35 cellular contexts compared by ENCODE assay signal in the genomic region with DNA sequence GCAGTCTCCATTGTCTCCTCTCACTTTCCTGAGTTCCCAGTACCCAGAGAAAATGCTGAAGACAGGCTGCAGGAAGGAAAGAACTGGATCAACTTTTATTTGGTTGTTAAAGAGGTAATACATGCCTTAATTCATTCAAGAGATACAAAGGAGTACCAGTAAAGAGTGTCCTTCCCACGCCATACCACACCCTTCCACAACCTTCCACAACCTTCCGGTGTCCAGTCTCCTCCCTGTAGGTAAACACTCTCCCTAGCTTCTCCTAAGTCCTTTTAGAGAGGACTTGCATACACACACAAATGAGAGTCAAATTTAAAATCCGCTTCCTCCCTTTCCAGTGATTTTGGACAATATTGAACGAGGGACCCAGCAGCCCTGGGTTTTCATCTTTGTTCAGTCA. TPM values are rescaled to one million over a fixed set of nuclear protein-coding genes. Genes with fewer than 3 reads are reported as not detected.
"Had no signal": no experiment of that assay in that cellular context is flagged by ENCODE, and none has a peak within 500 bp of the region (broad histone marks: within the 10 kb centered on the region; RNA-seq: fewer than 3 reads in every experiment).

No MANE protein-coding gene starts in this region.

- H3K9me3 ChIP-seq: adrenal gland, body of pancreas, breast epithelium had no signal

- H3K4me3 ChIP-seq: adrenal gland, body of pancreas, breast epithelium had no signal

- H3K27ac ChIP-seq: adrenal gland, body of pancreas, breast epithelium, WERI-Rb-1 had no signal

- H3K36me3 ChIP-seq: adrenal gland, breast epithelium, WERI-Rb-1 had no signal

- H3K27ac Mint-ChIP-seq: activated CD4-positive, alpha-beta memory T cell treated with anti-CD3 and anti-CD28 coated beads for 36 hours; activated naive CD4-positive, alpha-beta T cell treated with anti-CD3 and anti-CD28 coated beads for 36 hours; activated naive CD4-positive, alpha-beta T cell treated with anti-CD3 and anti-CD28 coated beads, Interleukin-2, amount 50 U/mL, for 72 hours; activated T-helper 1 cell treated with anti-CD3 and anti-CD28 coated beads, Interleukin-12 subunit alpha, Interleukin-12 subunit beta, Interleukin-2, Interleukin-4 antibody, amounts not matched to agents 30 ng/mL and 10 ng/mL and 1 ng/mL, durations not matched to agents 14 hours and 24 hours and 36 hours had no signal

- H3K36me3 Mint-ChIP-seq: activated CD4-positive, alpha-beta memory T cell treated with anti-CD3 and anti-CD28 coated beads for 36 hours had no signal

- ATAC-seq: activated naive CD4-positive, alpha-beta T cell treated with anti-CD3 and anti-CD28 coated beads, Interleukin-2, amount 50 U/mL, for 72 hours; activated T-cell treated with anti-CD3 and anti-CD28 coated beads, Interleukin-2, amount 50 U/mL, for 4 hours; body of pancreas had no signal

- H3K4me3 Mint-ChIP-seq: activated CD4-positive, alpha-beta memory T cell treated with anti-CD3 and anti-CD28 coated beads for 36 hours; activated naive CD4-positive, alpha-beta T cell treated with anti-CD3 and anti-CD28 coated beads for 36 hours; activated T-cell treated with anti-CD3 and anti-CD28 coated beads, Interleukin-2, amount 50 U/mL, for 4 hours; activated T-helper 1 cell treated with anti-CD3 and anti-CD28 coated beads, Interleukin-12 subunit alpha, Interleukin-12 subunit beta, Interleukin-2, Interleukin-4 antibody, amounts not matched to agents 30 ng/mL and 10 ng/mL and 1 ng/mL, durations not matched to agents 14 hours and 24 hours and 36 hours had no signal

- DNase-seq: activated CD4-positive, alpha-beta memory T cell treated with anti-CD3 and anti-CD28 coated beads for 36 hours; activated CD4-positive, alpha-beta T cell treated with anti-CD3 and anti-CD28 coated beads for 4 hours; activated CD4-positive, alpha-beta T cell treated with anti-CD3 and anti-CD28 coated beads, Interleukin-2, amount 50 U/mL, for 1 hour; activated CD4-positive, CD25-positive, alpha-beta regulatory T cell; activated CD8-positive, alpha-beta memory T cell treated with anti-CD3 and anti-CD28 coated beads, Interleukin-2, amount 50 U/mL, for 4 hours; activated gamma-delta T cell treated with Interleukin-2 at 50 U/mL for 16 hours; activated naive CD4-positive, alpha-beta T cell treated with anti-CD3 and anti-CD28 coated beads for 36 hours; activated T-cell treated with anti-CD3 and anti-CD28 coated beads for 4 hours; activated T-cell treated with anti-CD3 and anti-CD28 coated beads, Interleukin-2, amount 50 U/mL, for 4 hours; body of pancreas; NCI-H1092 treated with DMSO at 0.1 percent for 48 hours; NCI-H1417; NCI-H146; NCI-H187; NCI-H2029 treated with DMSO at 0.1 percent for 48 hours; NCI-H2107; NCI-H2171; NCI-H510A; NCI-H526; NCI-H748 treated with DMSO at 0.1 percent for 48 hours; NK-92 treated with Interleukin-12 subunit alpha and Interleukin-12 subunit beta, amount 100 ng/mL, for 24 hours; Right ventricle myocardium superior; SW 1271; T-helper 1 cell; T-helper 2 cell; T-helper 9 cell; WERI-Rb-1 had no signal

- H3K9me3 Mint-ChIP-seq: activated CD4-positive, alpha-beta memory T cell treated with anti-CD3 and anti-CD28 coated beads for 36 hours; activated naive CD4-positive, alpha-beta T cell treated with anti-CD3 and anti-CD28 coated beads for 36 hours; activated naive CD4-positive, alpha-beta T cell treated with anti-CD3 and anti-CD28 coated beads, Interleukin-2, amount 50 U/mL, for 72 hours; activated T-cell treated with anti-CD3 and anti-CD28 coated beads, Interleukin-2, amount 50 U/mL, for 4 hours; activated T-helper 1 cell treated with anti-CD3 and anti-CD28 coated beads, Interleukin-12 subunit alpha, Interleukin-12 subunit beta, Interleukin-2, Interleukin-4 antibody, amounts not matched to agents 30 ng/mL and 10 ng/mL and 1 ng/mL, durations not matched to agents 14 hours and 24 hours and 36 hours had no signal

RNA-seq across cellular contexts. Expression of gene CA7, which starts 2.8 kb away (rescaled TPM):
- total RNA-seq: activated naive CD4-positive, alpha-beta T cell treated with anti-CD3 and anti-CD28 coated beads for 36 hours; activated naive CD4-positive, alpha-beta T cell treated with anti-CD3 and anti-CD28 coated beads, Interleukin-2, amount 50 U/mL, for 72 hours; adrenal gland; astrocyte; body of pancreas; cardiac septum; M059J; OCI-LY7; Right ventricle myocardium superior had no signal
- polyA plus RNA-seq: adrenal gland had no signal

RNA-seq across cellular contexts. Expression of gene TERB1, which starts 40.0 kb away (rescaled TPM):
- total RNA-seq: activated CD4-positive, alpha-beta memory T cell treated with anti-CD3 and anti-CD28 coated beads for 36 hours; activated naive CD4-positive, alpha-beta T cell treated with anti-CD3 and anti-CD28 coated beads for 36 hours; activated naive CD4-positive, alpha-beta T cell treated with anti-CD3 and anti-CD28 coated beads, Interleukin-2, amount 50 U/mL, for 72 hours; activated T-cell treated with anti-CD3 and anti-CD28 coated beads, Interleukin-2, amount 50 U/mL, for 4 hours; adrenal gland; body of pancreas; cardiac septum; M059J; Right ventricle myocardium superior had no signal
- polyA plus RNA-seq: adrenal gland had no signal
